In genomic region chr19:13097331-13098258, GRCh38 we compare ENCODE assay signal across 9 cellular contexts. TPM values are rescaled to one million over a fixed set of nuclear protein-coding genes. Genes with fewer than 3 reads are reported as not detected.
DNase-seq lines count a peak whose midpoint lies in the region; ATAC-seq, FAIRE-seq and TF ChIP-seq lines count a peak whose summit lies in the region.
"Had no signal": no experiment of that assay in that cellular context is flagged by ENCODE, and none has a peak within 500 bp of the region (broad histone marks: within the 10 kb centered on the region; RNA-seq: fewer than 3 reads in every experiment).

No MANE protein-coding gene starts in this region.

- no peaks in the 10 kb centered on the region for H3K9me1 ChIP-seq in K562 (ENCODE audit: control insufficient read depth, insufficient read depth, low read length)

- no peak for FAIRE-seq in K562 (lab: Jason Lieb, UNC)

- in situ Hi-C loops in K562 (cut with MboI): no loop called here

- peak overlapping the region; percentile 98 for H3K27ac ChIP-seq in K562 (ENCODE audit: extremely low read depth, low read depth, low read length)

- H3K36me3 ChIP-seq in K562 (ENCODE audit: control insufficient read depth, insufficient read depth, low read length): peaks cover 37% of the 10 kb centered on the region

- no peaks in the 10 kb centered on the region for H4K20me1 ChIP-seq in K562 (replicated peaks; ENCODE audit: control insufficient read depth, insufficient read depth, low read length)

- H3K79me2 ChIP-seq in K562 (ENCODE audit: control insufficient read depth, insufficient read depth, low read length): peaks cover 48% of the 10 kb centered on the region

- peak; percentile 26 for DNase-seq in activated naive CD4-positive, alpha-beta T cell treated with anti-CD3 and anti-CD28 coated beads, Interleukin-2, amount 50 U/mL, for 16 hours
- DNase-seq in activated naive CD4-positive, alpha-beta T cell treated with Interleukin-2 at 50 U/mL for 16 hours: no peak
- DNase-seq in K562 (ENCODE audit: extremely low read depth in 1 of 4, low spot score in 3 of 4) (peak; percentile 68 to 89 (median 76)), GM03348 (ENCODE audit: low spot score) (no peak), glomerular visceral epithelial cell (ENCODE audit: extremely low spot score) (no peak), foreskin fibroblast (no peak)
- DNase-seq: HCEC 1CT had no signal

- TSS peak; percentile 40 for BruUV-seq in K562 (replicated peaks; lab: Mats Ljungman, UMichigan)

- POLR2A ChIA-PET in K562 (lab: Yijun Ruan, JAX): interaction anchor here (0.6 kb wide), 1 partner anchor 95 kb away, joined by 4 read pairs; no protein-coding TSS in a partner anchor

- H3K4me2 ChIP-seq in K562 (ENCODE audit: insufficient read depth, low read length): peak overlapping the region; percentile 56

- H3K4me3 ChIP-seq in K562: peak overlapping the region; percentile 34
- H3K4me3 ChIP-seq in mononuclear cell (ENCODE audit: low read length): peak overlapping the region; percentile 49
- no peak overlapping the region for H3K4me3 ChIP-seq in foreskin fibroblast (ENCODE audit: low read depth in 1 of 2, low read length in 2 of 2)

- 2% methylated on average over 8 of the region's 71 CpGs for WGBS in K562 (ENCODE audit: insufficient coverage, low coverage, missing lambda C conversion rate)

- no peak overlapping the region for H2AFZ ChIP-seq in K562 (ENCODE audit: low read depth, low read length)

- CTCF ChIA-PET in K562 (lab: Yijun Ruan, JAX; ENCODE audit: low intra/inter-chr PET ratio): interaction anchor here (0.6 to 1.2 kb wide), 3 partner anchors 59 to 134 kb away, joined by 3 to 6 read pairs (median 5); no protein-coding TSS in a partner anchor

- TF ChIP-seq POLR2A in K562 (conservative IDR thresholded peaks at IDR 0.05): peak; percentile 72

- H3K27me3 ChIP-seq in K562 (ENCODE audit: control insufficient read depth in 2 of 2, insufficient read depth in 2 of 2, low read length in 2 of 2) (no peaks in the 10 kb centered on the region), mononuclear cell (ENCODE audit: insufficient read depth, low read length) (peaks cover 3% of the 10 kb centered on the region)

- intact Hi-C loops in K562 (cut with micrococcal nuclease): loop anchor here (1.0 kb wide), 1 partner anchor 165 kb away; no protein-coding TSS in a partner anchor

- TF ChIP-seq EP300 in K562 (IDR thresholded peaks at IDR 0.05; ENCODE audit: low read length): no peak

- H3K9me3 ChIP-seq in K562 (replicated peaks; ENCODE audit: control insufficient read depth, insufficient read depth, low read depth, low read length) (no peaks in the 10 kb centered on the region), mononuclear cell (ENCODE audit: low read depth, low read length) (no peaks in the 10 kb centered on the region)

- peaks cover 36 to 80% of the 10 kb centered on the region in 2 experiments for H3K4me1 ChIP-seq in K562 (replicated peaks in 1 of 2; ENCODE audit: control insufficient read depth in 2 of 2, insufficient read depth in 2 of 2, low read length in 2 of 2)
- peaks cover 74% of the 10 kb centered on the region for H3K4me1 ChIP-seq in mononuclear cell (ENCODE audit: insufficient read depth, low read length)

- peak overlapping the region; percentile 72 to 88 for H3K9ac ChIP-seq in K562 (ENCODE audit: insufficient read depth in 1 of 2, low read depth in 2 of 2, low read length in 2 of 2)

- TF ChIP-seq RAD21 in K562 (CRISPR knock-in tag; conservative IDR thresholded peaks at IDR 0.05 in 1 of 2, IDR thresholded peaks at IDR 0.05 in 1 of 2): no peak

- TF ChIP-seq CTCF in K562 (IDR thresholded peaks at IDR 0.05 in 2 of 3, conservative IDR thresholded peaks at IDR 0.05 in 1 of 3; ENCODE audit: insufficient read depth in 2 of 3, low read depth in 1 of 3, low read length in 3 of 3) (no peak), foreskin fibroblast (IDR thresholded peaks at IDR 0.05; ENCODE audit: low read depth, low read length) (no peak)

- ATAC-seq in K562: peak; percentile 60
- no peak for ATAC-seq in GM18870 (IDR thresholded peaks at IDR 0.05; ENCODE audit: unreplicated experiment)

RNA-seq across cellular contexts. Expression of gene LYL1, which starts 5.1 kb away (rescaled TPM):
- 54.5 and 112 TPM in 2 replicates for total RNA-seq in K562 (2011; cell fraction: chromatin; rRNA removed; ENCODE audit: low replicate concordance)
- total RNA-seq in K562 (2011; cell fraction: nucleolus; rRNA removed): 105 and 123 TPM in 2 replicates
- 74.6 and 89.7 TPM in 2 replicates for total RNA-seq in K562 (2011; cell fraction: nucleoplasm; rRNA removed)
- total RNA-seq in K562 (2014; rRNA removed) (266 and 312 TPM in 2 replicates), K562 (2014; rRNA removed; fragmentation: Illumina TruSeq; extraction: Trizol) (13.2 and 17.7 TPM in 2 replicates), K562 (2015; rRNA removed; fragmentation: Illumina TruSeq; extraction: Trizol) (89.9 and 108 TPM in 2 replicates), K562 (2021) (216 and 218 TPM in 2 replicates), mononuclear cell (20.5 TPM)
- polyA plus RNA-seq in K562 (2011; rRNA removed) (34.0 and 47.0 TPM in 2 replicates), K562 (2014; fragmentation: Illumina TruSeq; extraction: Trizol) (17.8 and 71.5 TPM in 2 replicates), K562 (2014; fragmentation: Nextera tagmentation; extraction: Ambion mirVana) (1 to 10 TPM; 1.3 to 1.6 TPM), K562 (2014; rRNA removed) (165 and 175 TPM in 2 replicates)
- polyA plus RNA-seq in K562 (2011; cell fraction: cytosol; rRNA removed): 73.1 and 246 TPM in 2 replicates
- polyA plus RNA-seq in K562 (2011; cell fraction: nucleus; rRNA removed): 76.6 and 132 TPM in 2 replicates
- polyA plus RNA-seq in K562 (2012): 144 and 229 TPM in 2 replicates
- 12.7 and 14.2 TPM in 2 replicates for polyA minus RNA-seq in K562 (2011; rRNA and poly(A)+ RNA removed)
- polyA minus RNA-seq in K562 (2011; cell fraction: cytosol; rRNA and poly(A)+ RNA removed): 46.0 and 79.3 TPM in 2 replicates
- polyA minus RNA-seq in K562 (2011; cell fraction: nucleus; rRNA and poly(A)+ RNA removed): 37.4 and 52.3 TPM in 2 replicates

RNA-seq across cellular contexts. Expression of gene TRMT1, which starts 18.9 kb away (rescaled TPM):
- total RNA-seq in K562 (2011; cell fraction: chromatin; rRNA removed; ENCODE audit: low replicate concordance): 73.3 and 179 TPM in 2 replicates
- 168 and 175 TPM in 2 replicates for total RNA-seq in K562 (2011; cell fraction: nucleolus; rRNA removed)
- 79.0 and 80.0 TPM in 2 replicates for total RNA-seq in K562 (2011; cell fraction: nucleoplasm; rRNA removed)
- 89.1 and 113 TPM in 2 replicates for total RNA-seq in K562 (2014; rRNA removed)
- 25.8 and 42.9 TPM in 2 replicates for total RNA-seq in K562 (2014; rRNA removed; fragmentation: Illumina TruSeq; extraction: Trizol)
- 54.3 and 60.2 TPM in 2 replicates for total RNA-seq in K562 (2015; rRNA removed; fragmentation: Illumina TruSeq; extraction: Trizol)
- 118 TPM in 2 replicates for total RNA-seq in K562 (2021)
- polyA plus RNA-seq in K562 (2011; rRNA removed): 44.1 and 53.3 TPM in 2 replicates
- 39.2 and 80.0 TPM in 2 replicates for polyA plus RNA-seq in K562 (2011; cell fraction: cytosol; rRNA removed)
- polyA plus RNA-seq in K562 (2011; cell fraction: nucleus; rRNA removed): 282 and 531 TPM in 2 replicates
- polyA plus RNA-seq in K562 (2012): 59.6 and 77.8 TPM in 2 replicates
- 84.8 and 96.2 TPM in 2 replicates for polyA plus RNA-seq in K562 (2014; fragmentation: Illumina TruSeq; extraction: Trizol)
- 10 to 100 TPM in 1 of 2 experiments, 1 to 10 TPM in 1; 5.8 to 10.9 TPM for polyA plus RNA-seq in K562 (2014; fragmentation: Nextera tagmentation; extraction: Ambion mirVana)
- polyA plus RNA-seq in K562 (2014; rRNA removed): 155 and 158 TPM in 2 replicates
- 23.7 and 27.9 TPM in 2 replicates for polyA minus RNA-seq in K562 (2011; rRNA and poly(A)+ RNA removed)
- 49.3 and 51.7 TPM in 2 replicates for polyA minus RNA-seq in K562 (2011; cell fraction: cytosol; rRNA and poly(A)+ RNA removed)
- polyA minus RNA-seq in K562 (2011; cell fraction: nucleus; rRNA and poly(A)+ RNA removed): 50.5 and 77.3 TPM in 2 replicates
- total RNA-seq in mononuclear cell: 30.7 TPM

RNA-seq across cellular contexts. Expression of gene NACC1, which starts 20.5 kb away (rescaled TPM):
- 31.6 and 133 TPM in 2 replicates for total RNA-seq in K562 (2011; cell fraction: chromatin; rRNA removed; ENCODE audit: low replicate concordance)
- total RNA-seq in K562 (2011; cell fraction: nucleolus; rRNA removed): 77.5 and 89.6 TPM in 2 replicates
- 35.3 and 45.1 TPM in 2 replicates for total RNA-seq in K562 (2011; cell fraction: nucleoplasm; rRNA removed)
- total RNA-seq in K562 (2014; rRNA removed): 62.4 and 85.7 TPM in 2 replicates
- 9.1 and 9.5 TPM in 2 replicates for total RNA-seq in K562 (2014; rRNA removed; fragmentation: Illumina TruSeq; extraction: Trizol)
- 40.2 and 46.8 TPM in 2 replicates for total RNA-seq in K562 (2015; rRNA removed; fragmentation: Illumina TruSeq; extraction: Trizol)
- total RNA-seq in K562 (2021): 93.0 and 96.6 TPM in 2 replicates
- polyA plus RNA-seq in K562 (2011; rRNA removed): 25.8 and 49.0 TPM in 2 replicates
- polyA plus RNA-seq in K562 (2011; cell fraction: cytosol; rRNA removed): 59.4 and 222 TPM in 2 replicates
- polyA plus RNA-seq in K562 (2011; cell fraction: nucleus; rRNA removed): 52.2 and 123 TPM in 2 replicates
- polyA plus RNA-seq in K562 (2012): 35.2 and 37.0 TPM in 2 replicates
- 23.2 and 90.7 TPM in 2 replicates for polyA plus RNA-seq in K562 (2014; fragmentation: Illumina TruSeq; extraction: Trizol)
- polyA plus RNA-seq in K562 (2014; fragmentation: Nextera tagmentation; extraction: Ambion mirVana): under 1 TPM; 0.04 to 0.17 TPM
- 46.1 and 68.1 TPM in 2 replicates for polyA plus RNA-seq in K562 (2014; rRNA removed)
- 17.9 and 39.8 TPM in 2 replicates for polyA minus RNA-seq in K562 (2011; rRNA and poly(A)+ RNA removed)
- 67.5 and 79.0 TPM in 2 replicates for polyA minus RNA-seq in K562 (2011; cell fraction: cytosol; rRNA and poly(A)+ RNA removed)
- 16.6 and 18.0 TPM in 2 replicates for polyA minus RNA-seq in K562 (2011; cell fraction: nucleus; rRNA and poly(A)+ RNA removed)
- 16.0 TPM for total RNA-seq in mononuclear cell

RNA-seq across cellular contexts. Expression of gene STX10, which starts 52.6 kb away (rescaled TPM):
- 25.6 and 67.7 TPM in 2 replicates for total RNA-seq in K562 (2011; cell fraction: chromatin; rRNA removed; ENCODE audit: low replicate concordance)
- 56.9 and 60.3 TPM in 2 replicates for total RNA-seq in K562 (2011; cell fraction: nucleolus; rRNA removed)
- 42.4 and 42.7 TPM in 2 replicates for total RNA-seq in K562 (2011; cell fraction: nucleoplasm; rRNA removed)
- total RNA-seq in K562 (2014; rRNA removed): 57.8 and 59.2 TPM in 2 replicates
- total RNA-seq in K562 (2014; rRNA removed; fragmentation: Illumina TruSeq; extraction: Trizol): 12.6 and 19.0 TPM in 2 replicates
- 31.0 and 33.9 TPM in 2 replicates for total RNA-seq in K562 (2015; rRNA removed; fragmentation: Illumina TruSeq; extraction: Trizol)
- 39.6 and 41.6 TPM in 2 replicates for total RNA-seq in K562 (2021)
- 46.6 and 77.4 TPM in 2 replicates for polyA plus RNA-seq in K562 (2011; rRNA removed)
- 62.2 and 72.6 TPM in 2 replicates for polyA plus RNA-seq in K562 (2011; cell fraction: cytosol; rRNA removed)
- 159 and 172 TPM in 2 replicates for polyA plus RNA-seq in K562 (2011; cell fraction: nucleus; rRNA removed)
- polyA plus RNA-seq in K562 (2012): 46.6 and 75.7 TPM in 2 replicates
- 30.3 and 35.2 TPM in 2 replicates for polyA plus RNA-seq in K562 (2014; fragmentation: Illumina TruSeq; extraction: Trizol)
- 1 to 10 TPM in 1 of 2 experiments, under 1 TPM in 1; 0.51 to 1.7 TPM for polyA plus RNA-seq in K562 (2014; fragmentation: Nextera tagmentation; extraction: Ambion mirVana)
- 66.3 and 78.0 TPM in 2 replicates for polyA plus RNA-seq in K562 (2014; rRNA removed)
- 12.8 and 14.0 TPM in 2 replicates for polyA minus RNA-seq in K562 (2011; rRNA and poly(A)+ RNA removed)
- polyA minus RNA-seq in K562 (2011; cell fraction: cytosol; rRNA and poly(A)+ RNA removed): 14.0 and 15.9 TPM in 2 replicates
- 10.5 and 19.3 TPM in 2 replicates for polyA minus RNA-seq in K562 (2011; cell fraction: nucleus; rRNA and poly(A)+ RNA removed)
- 71.7 TPM for total RNA-seq in mononuclear cell

RNA-seq across cellular contexts. Expression of gene IER2, which starts 52.6 kb away (rescaled TPM):
- 67.1 and 140 TPM in 2 replicates for total RNA-seq in K562 (2011; cell fraction: chromatin; rRNA removed; ENCODE audit: low replicate concordance)
- 139 and 159 TPM in 2 replicates for total RNA-seq in K562 (2011; cell fraction: nucleolus; rRNA removed)
- total RNA-seq in K562 (2011; cell fraction: nucleoplasm; rRNA removed): 90.2 and 96.9 TPM in 2 replicates
- total RNA-seq in K562 (2014; rRNA removed) (84.5 and 134 TPM in 2 replicates), K562 (2014; rRNA removed; fragmentation: Illumina TruSeq; extraction: Trizol) (23.6 and 24.4 TPM in 2 replicates), K562 (2015; rRNA removed; fragmentation: Illumina TruSeq; extraction: Trizol) (14.8 and 17.4 TPM in 2 replicates), K562 (2021) (205 and 214 TPM in 2 replicates), mononuclear cell (222 TPM)
- polyA plus RNA-seq in K562 (2011; rRNA removed) (23.7 and 32.9 TPM in 2 replicates), K562 (2014; fragmentation: Illumina TruSeq; extraction: Trizol) (35.5 and 67.9 TPM in 2 replicates), K562 (2014; fragmentation: Nextera tagmentation; extraction: Ambion mirVana) (1 to 10 TPM; 4.5 to 5.1 TPM), K562 (2014; rRNA removed) (127 and 140 TPM in 2 replicates)
- 37.6 and 91.2 TPM in 2 replicates for polyA plus RNA-seq in K562 (2011; cell fraction: cytosol; rRNA removed)
- polyA plus RNA-seq in K562 (2011; cell fraction: nucleus; rRNA removed): 112 and 193 TPM in 2 replicates
- polyA plus RNA-seq in K562 (2012): 158 and 169 TPM in 2 replicates
- 8.8 and 9.1 TPM in 2 replicates for polyA minus RNA-seq in K562 (2011; rRNA and poly(A)+ RNA removed)
- 38.4 and 48.8 TPM in 2 replicates for polyA minus RNA-seq in K562 (2011; cell fraction: cytosol; rRNA and poly(A)+ RNA removed)
- polyA minus RNA-seq in K562 (2011; cell fraction: nucleus; rRNA and poly(A)+ RNA removed): 39.2 and 41.5 TPM in 2 replicates

Comparison
In these comparisons a context has a peak if more than half of its experiments do, and no peak if none do; other contexts are left out.
1. DNase-seq: peak in activated naive CD4-positive, alpha-beta T cell treated with anti-CD3 and anti-CD28 coated beads, Interleukin-2, amount 50 U/mL, for 16 hours (single experiment) and K562 (4 of 4); none in activated naive CD4-positive, alpha-beta T cell treated with Interleukin-2 at 50 U/mL for 16 hours (single experiment), GM03348 (single experiment), glomerular visceral epithelial cell (single experiment) and foreskin fibroblast (0 of 2).
2. H3K4me3 ChIP-seq: peak in K562 (single experiment) and mononuclear cell (single experiment); none in foreskin fibroblast (0 of 2).